ENCODE assay signal across 1 cellular context in the genomic region with DNA sequence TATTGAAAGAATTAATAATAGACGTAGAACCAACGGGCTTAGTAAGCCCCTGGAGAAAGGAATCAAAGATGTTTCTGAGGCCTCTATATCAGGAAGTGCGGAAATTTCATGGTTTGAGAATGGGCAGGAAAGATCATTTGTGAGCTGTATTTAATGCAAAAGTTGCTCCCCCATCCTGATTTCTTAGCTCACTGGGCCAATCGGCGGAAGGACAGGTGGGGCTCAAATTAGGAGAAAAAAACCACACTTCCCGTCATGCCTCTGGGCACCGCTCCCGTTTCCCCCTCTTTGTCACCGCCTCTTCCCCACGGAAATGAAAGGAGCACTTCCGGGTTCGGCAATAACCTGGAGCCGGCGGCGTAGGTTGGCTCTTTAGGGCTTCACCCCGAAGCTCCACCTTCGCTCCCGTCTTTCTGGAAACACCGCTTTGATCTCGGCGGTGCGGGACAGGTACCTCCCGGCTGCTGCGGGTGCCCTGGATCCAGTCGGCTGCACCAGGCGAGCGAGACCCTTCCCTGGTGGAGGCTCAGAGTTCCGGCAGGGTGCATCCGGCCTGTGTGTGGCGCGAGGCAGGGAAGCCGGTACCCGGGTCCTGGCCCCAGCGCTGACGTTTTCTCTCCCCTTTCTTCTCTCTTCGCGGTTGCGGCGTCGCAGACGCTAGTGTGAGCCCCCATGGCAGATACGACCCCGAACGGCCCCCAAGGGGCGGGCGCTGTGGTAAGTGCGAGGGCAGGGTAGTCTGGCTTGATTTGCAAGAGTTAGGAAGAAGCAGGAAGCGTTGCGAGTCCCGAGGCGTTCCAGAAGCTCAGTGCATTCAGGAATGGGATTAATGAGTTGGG.
TF ChIP-seq lines count a peak whose summit lies in the region.

A gene with protein sequence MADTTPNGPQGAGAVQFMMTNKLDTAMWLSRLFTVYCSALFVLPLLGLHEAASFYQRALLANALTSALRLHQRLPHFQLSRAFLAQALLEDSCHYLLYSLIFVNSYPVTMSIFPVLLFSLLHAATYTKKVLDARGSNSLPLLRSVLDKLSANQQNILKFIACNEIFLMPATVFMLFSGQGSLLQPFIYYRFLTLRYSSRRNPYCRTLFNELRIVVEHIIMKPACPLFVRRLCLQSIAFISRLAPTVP (plus strand): TSS at position 617 of the 839 bp plus-strand sequence. CDS start 56 bp downstream, at position 673.

TF ChIP-seq in K562, 482 proteins besides CTCF, POLR2A, EP300 and RAD21 (continued from another document and continues in another):
- TF ChIP-seq, protein P1, sequence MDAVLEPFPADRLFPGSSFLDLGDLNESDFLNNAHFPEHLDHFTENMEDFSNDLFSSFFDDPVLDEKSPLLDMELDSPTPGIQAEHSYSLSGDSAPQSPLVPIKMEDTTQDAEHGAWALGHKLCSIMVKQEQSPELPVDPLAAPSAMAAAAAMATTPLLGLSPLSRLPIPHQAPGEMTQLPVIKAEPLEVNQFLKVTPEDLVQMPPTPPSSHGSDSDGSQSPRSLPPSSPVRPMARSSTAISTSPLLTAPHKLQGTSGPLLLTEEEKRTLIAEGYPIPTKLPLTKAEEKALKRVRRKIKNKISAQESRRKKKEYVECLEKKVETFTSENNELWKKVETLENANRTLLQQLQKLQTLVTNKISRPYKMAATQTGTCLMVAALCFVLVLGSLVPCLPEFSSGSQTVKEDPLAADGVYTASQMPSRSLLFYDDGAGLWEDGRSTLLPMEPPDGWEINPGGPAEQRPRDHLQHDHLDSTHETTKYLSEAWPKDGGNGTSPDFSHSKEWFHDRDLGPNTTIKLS (IDR thresholded peaks at IDR 0.05; ENCODE audit: borderline replicate concordance, low read depth): peak; percentile 74; the same call in 1 of the 2 replicates
- TF ChIP-seq, protein P2, sequence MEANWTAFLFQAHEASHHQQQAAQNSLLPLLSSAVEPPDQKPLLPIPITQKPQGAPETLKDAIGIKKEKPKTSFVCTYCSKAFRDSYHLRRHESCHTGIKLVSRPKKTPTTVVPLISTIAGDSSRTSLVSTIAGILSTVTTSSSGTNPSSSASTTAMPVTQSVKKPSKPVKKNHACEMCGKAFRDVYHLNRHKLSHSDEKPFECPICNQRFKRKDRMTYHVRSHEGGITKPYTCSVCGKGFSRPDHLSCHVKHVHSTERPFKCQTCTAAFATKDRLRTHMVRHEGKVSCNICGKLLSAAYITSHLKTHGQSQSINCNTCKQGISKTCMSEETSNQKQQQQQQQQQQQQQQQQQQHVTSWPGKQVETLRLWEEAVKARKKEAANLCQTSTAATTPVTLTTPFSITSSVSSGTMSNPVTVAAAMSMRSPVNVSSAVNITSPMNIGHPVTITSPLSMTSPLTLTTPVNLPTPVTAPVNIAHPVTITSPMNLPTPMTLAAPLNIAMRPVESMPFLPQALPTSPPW (CRISPR knock-in tag; IDR thresholded peaks at IDR 0.05): peak; percentile 74
- TF ChIP-seq DPF2 (IDR thresholded peaks at IDR 0.05) (0 out of 2 replicates have a peak, but pooled peaks have one; percentile 17), ZNF347 (CRISPR knock-in tag; IDR thresholded peaks at IDR 0.05; ENCODE audit: low read depth) (no peak), HDAC2 (IDR thresholded peaks at IDR 0.05) (peak; percentile 41; the same call in 1 of the 2 replicates), TAF15 (IDR thresholded peaks at IDR 0.05; ENCODE audit: low read depth, low read length) (no peak), CXXC5 (CRISPR knock-in tag; IDR thresholded peaks at IDR 0.05) (peak; percentile 62), ZNF384 (IDR thresholded peaks at IDR 0.05; ENCODE audit: low read depth, low read length) (no peak; the same call in 1 of the 2 replicates), TAL1 (IDR thresholded peaks at IDR 0.05) (no peak), ARID3A (IDR thresholded peaks at IDR 0.05; ENCODE audit: borderline replicate concordance, low read depth, low read length) (no peak), ZNF766 (CRISPR knock-in tag; conservative IDR thresholded peaks at IDR 0.05) (0 out of 2 replicates have a peak, but pooled peaks have one; percentile 56), ZNF146 (CRISPR knock-in tag; IDR thresholded peaks at IDR 0.05; ENCODE audit: unreplicated experiment) (no peak), CBFA2T3 (IDR thresholded peaks at IDR 0.05) (no peak), JUND (IDR thresholded peaks at IDR 0.05; ENCODE audit: borderline replicate concordance, low read depth, low read length) (peak; percentile 68), JUND (tag; IDR thresholded peaks at IDR 0.05; ENCODE audit: borderline replicate concordance, low read depth, low read length) (no peak; the same call in 2 of the 3 replicates), SOX6 (IDR thresholded peaks at IDR 0.05) (no peak), NFRKB (IDR thresholded peaks at IDR 0.05; ENCODE audit: low read depth) (no peak), MXI1 (IDR thresholded peaks at IDR 0.05; ENCODE audit: low read depth, low read length) (no peak), XRCC5 (IDR thresholded peaks at IDR 0.05; ENCODE audit: low read depth, low read length) (peak; percentile 81; the same call in 1 of the 2 replicates), KDM5B (IDR thresholded peaks at IDR 0.05; ENCODE audit: insufficient replicate concordance, low read depth, low read length) (peak; percentile 53), GTF2E2 (tag; IDR thresholded peaks at IDR 0.05) (peak; percentile 75; the same call in 1 of the 2 replicates), ZNF75A (CRISPR knock-in tag; IDR thresholded peaks at IDR 0.05) (no peak), ETV1 (tag; conservative IDR thresholded peaks at IDR 0.05; ENCODE audit: low read depth) (peak; percentile 75), E2F5 (CRISPR knock-in tag; IDR thresholded peaks at IDR 0.05) (no peak), HNRNPH1 (optimal IDR thresholded peaks at IDR 0.05; ENCODE audit: low read depth, low read length) (no peak), RBM34 (IDR thresholded peaks at IDR 0.05; ENCODE audit: borderline replicate concordance, insufficient read depth, low read length) (no peak), TCF7 (IDR thresholded peaks at IDR 0.05; ENCODE audit: borderline replicate concordance) (peak; percentile 62; the same call in 1 of the 2 replicates), POLR2G (IDR thresholded peaks at IDR 0.05; ENCODE audit: low read depth, low read length) (peak; percentile 91), MTA1 (IDR thresholded peaks at IDR 0.05; ENCODE audit: borderline replicate concordance) (no peak), ATF1 (CRISPR knock-in tag; IDR thresholded peaks at IDR 0.05) (no peak), ATF1 (tag; IDR thresholded peaks at IDR 0.05) (peak; percentile 64), SIN3B (IDR thresholded peaks at IDR 0.05; ENCODE audit: low read depth) (peak; percentile 71; the same call in 1 of the 2 replicates), NEUROD1 (IDR thresholded peaks at IDR 0.05; ENCODE audit: borderline replicate concordance, low read depth, low read length, partially characterized antibody) (no peak)
- TF ChIP-seq, protein P3, sequence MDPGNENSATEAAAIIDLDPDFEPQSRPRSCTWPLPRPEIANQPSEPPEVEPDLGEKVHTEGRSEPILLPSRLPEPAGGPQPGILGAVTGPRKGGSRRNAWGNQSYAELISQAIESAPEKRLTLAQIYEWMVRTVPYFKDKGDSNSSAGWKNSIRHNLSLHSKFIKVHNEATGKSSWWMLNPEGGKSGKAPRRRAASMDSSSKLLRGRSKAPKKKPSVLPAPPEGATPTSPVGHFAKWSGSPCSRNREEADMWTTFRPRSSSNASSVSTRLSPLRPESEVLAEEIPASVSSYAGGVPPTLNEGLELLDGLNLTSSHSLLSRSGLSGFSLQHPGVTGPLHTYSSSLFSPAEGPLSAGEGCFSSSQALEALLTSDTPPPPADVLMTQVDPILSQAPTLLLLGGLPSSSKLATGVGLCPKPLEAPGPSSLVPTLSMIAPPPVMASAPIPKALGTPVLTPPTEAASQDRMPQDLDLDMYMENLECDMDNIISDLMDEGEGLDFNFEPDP (CRISPR knock-in tag; IDR thresholded peaks at IDR 0.05): no peak
- TF ChIP-seq, protein P4, sequence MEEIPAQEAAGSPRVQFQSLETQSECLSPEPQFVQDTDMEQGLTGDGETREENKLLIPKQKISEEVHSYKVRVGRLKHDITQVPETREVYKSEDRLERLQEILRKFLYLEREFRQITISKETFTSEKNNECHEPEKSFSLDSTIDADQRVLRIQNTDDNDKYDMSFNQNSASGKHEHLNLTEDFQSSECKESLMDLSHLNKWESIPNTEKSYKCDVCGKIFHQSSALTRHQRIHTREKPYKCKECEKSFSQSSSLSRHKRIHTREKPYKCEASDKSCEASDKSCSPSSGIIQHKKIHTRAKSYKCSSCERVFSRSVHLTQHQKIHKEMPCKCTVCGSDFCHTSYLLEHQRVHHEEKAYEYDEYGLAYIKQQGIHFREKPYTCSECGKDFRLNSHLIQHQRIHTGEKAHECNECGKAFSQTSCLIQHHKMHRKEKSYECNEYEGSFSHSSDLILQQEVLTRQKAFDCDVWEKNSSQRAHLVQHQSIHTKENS (CRISPR knock-in tag; IDR thresholded peaks at IDR 0.05): no peak
- TF ChIP-seq, protein P5, sequence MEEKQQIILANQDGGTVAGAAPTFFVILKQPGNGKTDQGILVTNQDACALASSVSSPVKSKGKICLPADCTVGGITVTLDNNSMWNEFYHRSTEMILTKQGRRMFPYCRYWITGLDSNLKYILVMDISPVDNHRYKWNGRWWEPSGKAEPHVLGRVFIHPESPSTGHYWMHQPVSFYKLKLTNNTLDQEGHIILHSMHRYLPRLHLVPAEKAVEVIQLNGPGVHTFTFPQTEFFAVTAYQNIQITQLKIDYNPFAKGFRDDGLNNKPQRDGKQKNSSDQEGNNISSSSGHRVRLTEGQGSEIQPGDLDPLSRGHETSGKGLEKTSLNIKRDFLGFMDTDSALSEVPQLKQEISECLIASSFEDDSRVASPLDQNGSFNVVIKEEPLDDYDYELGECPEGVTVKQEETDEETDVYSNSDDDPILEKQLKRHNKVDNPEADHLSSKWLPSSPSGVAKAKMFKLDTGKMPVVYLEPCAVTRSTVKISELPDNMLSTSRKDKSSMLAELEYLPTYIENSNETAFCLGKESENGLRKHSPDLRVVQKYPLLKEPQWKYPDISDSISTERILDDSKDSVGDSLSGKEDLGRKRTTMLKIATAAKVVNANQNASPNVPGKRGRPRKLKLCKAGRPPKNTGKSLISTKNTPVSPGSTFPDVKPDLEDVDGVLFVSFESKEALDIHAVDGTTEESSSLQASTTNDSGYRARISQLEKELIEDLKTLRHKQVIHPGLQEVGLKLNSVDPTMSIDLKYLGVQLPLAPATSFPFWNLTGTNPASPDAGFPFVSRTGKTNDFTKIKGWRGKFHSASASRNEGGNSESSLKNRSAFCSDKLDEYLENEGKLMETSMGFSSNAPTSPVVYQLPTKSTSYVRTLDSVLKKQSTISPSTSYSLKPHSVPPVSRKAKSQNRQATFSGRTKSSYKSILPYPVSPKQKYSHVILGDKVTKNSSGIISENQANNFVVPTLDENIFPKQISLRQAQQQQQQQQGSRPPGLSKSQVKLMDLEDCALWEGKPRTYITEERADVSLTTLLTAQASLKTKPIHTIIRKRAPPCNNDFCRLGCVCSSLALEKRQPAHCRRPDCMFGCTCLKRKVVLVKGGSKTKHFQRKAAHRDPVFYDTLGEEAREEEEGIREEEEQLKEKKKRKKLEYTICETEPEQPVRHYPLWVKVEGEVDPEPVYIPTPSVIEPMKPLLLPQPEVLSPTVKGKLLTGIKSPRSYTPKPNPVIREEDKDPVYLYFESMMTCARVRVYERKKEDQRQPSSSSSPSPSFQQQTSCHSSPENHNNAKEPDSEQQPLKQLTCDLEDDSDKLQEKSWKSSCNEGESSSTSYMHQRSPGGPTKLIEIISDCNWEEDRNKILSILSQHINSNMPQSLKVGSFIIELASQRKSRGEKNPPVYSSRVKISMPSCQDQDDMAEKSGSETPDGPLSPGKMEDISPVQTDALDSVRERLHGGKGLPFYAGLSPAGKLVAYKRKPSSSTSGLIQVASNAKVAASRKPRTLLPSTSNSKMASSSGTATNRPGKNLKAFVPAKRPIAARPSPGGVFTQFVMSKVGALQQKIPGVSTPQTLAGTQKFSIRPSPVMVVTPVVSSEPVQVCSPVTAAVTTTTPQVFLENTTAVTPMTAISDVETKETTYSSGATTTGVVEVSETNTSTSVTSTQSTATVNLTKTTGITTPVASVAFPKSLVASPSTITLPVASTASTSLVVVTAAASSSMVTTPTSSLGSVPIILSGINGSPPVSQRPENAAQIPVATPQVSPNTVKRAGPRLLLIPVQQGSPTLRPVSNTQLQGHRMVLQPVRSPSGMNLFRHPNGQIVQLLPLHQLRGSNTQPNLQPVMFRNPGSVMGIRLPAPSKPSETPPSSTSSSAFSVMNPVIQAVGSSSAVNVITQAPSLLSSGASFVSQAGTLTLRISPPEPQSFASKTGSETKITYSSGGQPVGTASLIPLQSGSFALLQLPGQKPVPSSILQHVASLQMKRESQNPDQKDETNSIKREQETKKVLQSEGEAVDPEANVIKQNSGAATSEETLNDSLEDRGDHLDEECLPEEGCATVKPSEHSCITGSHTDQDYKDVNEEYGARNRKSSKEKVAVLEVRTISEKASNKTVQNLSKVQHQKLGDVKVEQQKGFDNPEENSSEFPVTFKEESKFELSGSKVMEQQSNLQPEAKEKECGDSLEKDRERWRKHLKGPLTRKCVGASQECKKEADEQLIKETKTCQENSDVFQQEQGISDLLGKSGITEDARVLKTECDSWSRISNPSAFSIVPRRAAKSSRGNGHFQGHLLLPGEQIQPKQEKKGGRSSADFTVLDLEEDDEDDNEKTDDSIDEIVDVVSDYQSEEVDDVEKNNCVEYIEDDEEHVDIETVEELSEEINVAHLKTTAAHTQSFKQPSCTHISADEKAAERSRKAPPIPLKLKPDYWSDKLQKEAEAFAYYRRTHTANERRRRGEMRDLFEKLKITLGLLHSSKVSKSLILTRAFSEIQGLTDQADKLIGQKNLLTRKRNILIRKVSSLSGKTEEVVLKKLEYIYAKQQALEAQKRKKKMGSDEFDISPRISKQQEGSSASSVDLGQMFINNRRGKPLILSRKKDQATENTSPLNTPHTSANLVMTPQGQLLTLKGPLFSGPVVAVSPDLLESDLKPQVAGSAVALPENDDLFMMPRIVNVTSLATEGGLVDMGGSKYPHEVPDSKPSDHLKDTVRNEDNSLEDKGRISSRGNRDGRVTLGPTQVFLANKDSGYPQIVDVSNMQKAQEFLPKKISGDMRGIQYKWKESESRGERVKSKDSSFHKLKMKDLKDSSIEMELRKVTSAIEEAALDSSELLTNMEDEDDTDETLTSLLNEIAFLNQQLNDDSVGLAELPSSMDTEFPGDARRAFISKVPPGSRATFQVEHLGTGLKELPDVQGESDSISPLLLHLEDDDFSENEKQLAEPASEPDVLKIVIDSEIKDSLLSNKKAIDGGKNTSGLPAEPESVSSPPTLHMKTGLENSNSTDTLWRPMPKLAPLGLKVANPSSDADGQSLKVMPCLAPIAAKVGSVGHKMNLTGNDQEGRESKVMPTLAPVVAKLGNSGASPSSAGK (IDR thresholded peaks at IDR 0.05): no peak
